In genomic region chr18:13441731-13442130, GRCh38 we compare ENCODE assay signal across 33 cellular contexts.
"Had no signal": no experiment of that assay in that cellular context is flagged by ENCODE, and none has a peak within 500 bp of the region (broad histone marks: within the 10 kb centered on the region; RNA-seq: fewer than 3 reads in every experiment).

No MANE protein-coding gene starts in this region.

- ATAC-seq: foreskin keratinocyte; gastroesophageal sphincter; heart left ventricle; left lobe of liver; mucosa of descending colon; natural killer cell treated with Interleukin-12 subunit alpha and Interleukin-12 subunit beta and Interleukin-15 and Interleukin-18, amount 100 ng/mL, for 72 hours; sciatic nerve; stimulated activated effector memory CD8-positive, alpha-beta T cell treated with anti-CD3 and anti-CD28 coated beads, Interleukin-12 subunit alpha, Interleukin-12 subunit beta, amount 100 ng/mL, for 72 hours had no signal

- H3K4me1 ChIP-seq: colonic mucosa, foreskin keratinocyte, pancreas, prostate gland, testis had no signal

- H3K27me3 Mint-ChIP-seq: dendritic cell treated with granulocyte-macrophage colony-stimulating factor and Interleukin-4, amounts not matched to agents 40 ng/mL and 50 ng/mL, for 4 days had no signal

- H3K27ac ChIP-seq: colonic mucosa, epithelial cell of prostate, esophagus muscularis mucosa, foreskin keratinocyte, gastroesophageal sphincter, hepatocyte, neutrophil, prostate gland, right atrium auricular region, stomach, testis, tibial nerve, upper lobe of right lung, vagina had no signal

- H3K4me2 ChIP-seq: hepatocyte had no signal

- H2AFZ ChIP-seq: hepatocyte had no signal

- H3K9me3 Mint-ChIP-seq: dendritic cell treated with granulocyte-macrophage colony-stimulating factor and Interleukin-4, amounts not matched to agents 40 ng/mL and 50 ng/mL, for 4 days; endodermal cell; memory B cell; mesothelial cell of epicardium; naive B cell; natural killer cell treated with Interleukin-12 subunit alpha and Interleukin-12 subunit beta and Interleukin-15 and Interleukin-18, amount 100 ng/mL, for 72 hours; neural crest cell; stimulated activated effector memory CD8-positive, alpha-beta T cell treated with anti-CD3 and anti-CD28 coated beads, Interleukin-12 subunit alpha, Interleukin-12 subunit beta, amount 100 ng/mL, for 72 hours had no signal

- H3K36me3 Mint-ChIP-seq: memory B cell; mesothelial cell of epicardium; naive B cell; natural killer cell treated with Interleukin-12 subunit alpha and Interleukin-12 subunit beta and Interleukin-15 and Interleukin-18, amount 100 ng/mL, for 72 hours; stimulated activated effector memory CD8-positive, alpha-beta T cell treated with anti-CD3 and anti-CD28 coated beads, Interleukin-12 subunit alpha, Interleukin-12 subunit beta, amount 100 ng/mL, for 72 hours had no signal

- DNase-seq: colonic mucosa; effector CD8-positive, alpha-beta T cell; endodermal cell; foreskin keratinocyte; kidney; mucosa of descending colon; naive B cell; pancreas; stimulated activated CD4-positive, alpha-beta T cell treated with anti-CD3 and anti-CD28 coated beads, Interleukin-2, amount 100 ng/mL, for 24 hours; stimulated activated CD4-positive, alpha-beta T cell treated with anti-CD3 and anti-CD28 coated beads, Interleukin-4, amount 100 ng/mL, for 24 hours; stimulated activated naive CD4-positive, alpha-beta T cell treated with Interleukin-2 at 50 U/mL for 16 hours; stomach; testis; upper lobe of right lung had no signal

- H3K4me3 ChIP-seq: colonic mucosa, esophagus muscularis mucosa, gastroesophageal sphincter, heart left ventricle, hepatocyte, lung, mucosa of descending colon, pancreas, prostate gland, right atrium auricular region, stomach, testis, tibial nerve, upper lobe of right lung, vagina had no signal

- H3K36me3 ChIP-seq: colonic mucosa, neutrophil, pancreas, prostate gland, right atrium auricular region, stomach, tibial nerve, upper lobe of right lung, vagina had no signal

- H3K79me2 ChIP-seq: hepatocyte had no signal

- H3K27ac Mint-ChIP-seq: dendritic cell treated with granulocyte-macrophage colony-stimulating factor and Interleukin-4, amounts not matched to agents 40 ng/mL and 50 ng/mL, for 4 days; endodermal cell; memory B cell; mesothelial cell of epicardium; natural killer cell treated with Interleukin-12 subunit alpha and Interleukin-12 subunit beta and Interleukin-15 and Interleukin-18, amount 100 ng/mL, for 72 hours; stimulated activated effector memory CD8-positive, alpha-beta T cell treated with anti-CD3 and anti-CD28 coated beads, Interleukin-12 subunit alpha, Interleukin-12 subunit beta, amount 100 ng/mL, for 72 hours had no signal

- H3K27me3 ChIP-seq: colonic mucosa, esophagus muscularis mucosa, foreskin keratinocyte, gastroesophageal sphincter, heart left ventricle, hepatocyte, neutrophil, pancreas, right atrium auricular region, stomach, testis, upper lobe of right lung, vagina had no signal

- FAIRE-seq: kidney, pancreas had no signal

- H3K9me3 ChIP-seq: colonic mucosa, esophagus muscularis mucosa, gastroesophageal sphincter, heart left ventricle, mucosa of descending colon, neutrophil, pancreas, prostate gland, right atrium auricular region, stomach, testis, tibial nerve, upper lobe of right lung, vagina had no signal

- H3K4me3 Mint-ChIP-seq: dendritic cell treated with granulocyte-macrophage colony-stimulating factor and Interleukin-4, amounts not matched to agents 40 ng/mL and 50 ng/mL, for 4 days; endodermal cell; memory B cell; mesothelial cell of epicardium; naive B cell; natural killer cell treated with Interleukin-12 subunit alpha and Interleukin-12 subunit beta and Interleukin-15 and Interleukin-18, amount 100 ng/mL, for 72 hours; neural crest cell; stimulated activated effector memory CD8-positive, alpha-beta T cell treated with anti-CD3 and anti-CD28 coated beads, Interleukin-12 subunit alpha, Interleukin-12 subunit beta, amount 100 ng/mL, for 72 hours had no signal
